Comparison of ENCODE assay signal across 21 cellular contexts in the genomic region with DNA sequence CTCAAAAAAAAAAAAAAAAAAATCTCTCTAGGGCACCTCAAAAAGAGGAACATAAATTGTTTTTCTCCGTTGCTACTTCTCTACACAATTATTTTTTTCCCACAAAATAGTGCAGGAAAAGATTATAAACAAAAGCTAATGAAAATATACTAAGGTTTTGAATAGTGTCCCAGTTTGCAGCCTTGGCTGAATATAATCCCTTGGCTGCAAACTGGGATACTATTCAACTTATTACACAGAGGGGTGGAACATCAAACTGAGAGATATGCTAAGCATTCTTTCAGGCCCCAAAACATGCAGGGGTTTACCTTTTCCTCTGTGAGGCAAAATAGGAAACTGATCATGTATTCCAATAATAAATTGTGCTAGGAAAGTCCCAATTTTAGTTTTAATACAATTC.
"Had no signal": no experiment of that assay in that cellular context is flagged by ENCODE, and none has a peak within 500 bp of the region (broad histone marks: within the 10 kb centered on the region; RNA-seq: fewer than 3 reads in every experiment).

No MANE protein-coding gene starts in this region.

- DNase-seq: activated CD4-positive, alpha-beta T cell treated with anti-CD3 and anti-CD28 coated beads for 1 hour; activated T-cell treated with anti-CD3 and anti-CD28 coated beads, Interleukin-2, amount 50 U/mL, for 1 hour; adrenal gland; effector memory CD4-positive, alpha-beta T cell; hippocampal formation; kidney glomerular epithelial cell; left lung; mammary epithelial cell; naive thymus-derived CD8-positive, alpha-beta T cell; retina; stimulated activated CD4-positive, alpha-beta T cell treated with anti-CD3 and anti-CD28 coated beads, Interleukin-4, amount 100 ng/mL, for 24 hours; stimulated activated naive CD8-positive, alpha-beta T cell treated with anti-CD3 and anti-CD28 coated beads, Interleukin-15, Interleukin-2, amounts not matched to agents 100 U/mL and 50 U/mL, for 24 hours; T-cell had no signal

- H3K36me3 Mint-ChIP-seq: activated naive CD4-positive, alpha-beta T cell treated with anti-CD3 and anti-CD28 coated beads, Interleukin-2, amount 50 U/mL, for 72 hours; mesothelial cell of epicardium; naive thymus-derived CD8-positive, alpha-beta T cell; T-cell had no signal

- H3K4me3 ChIP-seq: adrenal gland, ascending aorta, left lung had no signal

- H3K9me3 Mint-ChIP-seq: activated naive CD4-positive, alpha-beta T cell treated with anti-CD3 and anti-CD28 coated beads, Interleukin-2, amount 50 U/mL, for 72 hours; activated T-helper 17 cell treated with anti-CD3 and anti-CD28 coated beads, Interleukin-2, amount 50 U/mL, for 72 hours; central memory CD8-positive, alpha-beta T cell; naive thymus-derived CD8-positive, alpha-beta T cell; T-cell; T-helper 2 cell treated with Interferon-gamma antibody and Interleukin-4, amounts not matched to agents 5 μg/mL and 100 μg/mL, for 36 hours had no signal

- FAIRE-seq: colon had no signal

- H3K4me1 ChIP-seq: adrenal gland, left lung had no signal

- H3K27me3 ChIP-seq: adrenal gland, ascending aorta, left lung had no signal

- H3K27me3 Mint-ChIP-seq: progenitor cell of endocrine pancreas, T-cell had no signal

- ATAC-seq: activated naive CD4-positive, alpha-beta T cell treated with anti-CD3 and anti-CD28 coated beads, Interleukin-2, amount 50 U/mL, for 72 hours; activated T-helper 17 cell treated with anti-CD3 and anti-CD28 coated beads, Interleukin-2, amount 50 U/mL, for 72 hours; left lung; naive thymus-derived CD8-positive, alpha-beta T cell; stimulated activated naive CD8-positive, alpha-beta T cell treated with anti-CD3 and anti-CD28 coated beads, Interleukin-15, Interleukin-2, amounts not matched to agents 100 U/mL and 50 U/mL, for 24 hours; T-cell had no signal

- H3K27ac Mint-ChIP-seq: activated naive CD4-positive, alpha-beta T cell treated with anti-CD3 and anti-CD28 coated beads, Interleukin-2, amount 50 U/mL, for 72 hours; activated T-helper 17 cell treated with anti-CD3 and anti-CD28 coated beads, Interleukin-2, amount 50 U/mL, for 72 hours; mesothelial cell of epicardium; naive thymus-derived CD8-positive, alpha-beta T cell; T-cell; T-helper 2 cell treated with Interferon-gamma antibody and Interleukin-4, amounts not matched to agents 5 μg/mL and 100 μg/mL, for 36 hours had no signal

- H3K27ac ChIP-seq: adrenal gland, left lung had no signal

- H3K4me1 Mint-ChIP-seq: activated T-helper 17 cell treated with anti-CD3 and anti-CD28 coated beads, Interleukin-2, amount 50 U/mL, for 72 hours; central memory CD8-positive, alpha-beta T cell; naive thymus-derived CD8-positive, alpha-beta T cell; T-cell had no signal

- H3K4me3 Mint-ChIP-seq: activated T-helper 17 cell treated with anti-CD3 and anti-CD28 coated beads, Interleukin-2, amount 50 U/mL, for 72 hours; central memory CD8-positive, alpha-beta T cell; mesothelial cell of epicardium; naive thymus-derived CD8-positive, alpha-beta T cell; T-cell; T-helper 2 cell treated with Interferon-gamma antibody and Interleukin-4, amounts not matched to agents 5 μg/mL and 100 μg/mL, for 36 hours had no signal
